ENCODE assay signal across 3 cellular contexts in the genomic region with DNA sequence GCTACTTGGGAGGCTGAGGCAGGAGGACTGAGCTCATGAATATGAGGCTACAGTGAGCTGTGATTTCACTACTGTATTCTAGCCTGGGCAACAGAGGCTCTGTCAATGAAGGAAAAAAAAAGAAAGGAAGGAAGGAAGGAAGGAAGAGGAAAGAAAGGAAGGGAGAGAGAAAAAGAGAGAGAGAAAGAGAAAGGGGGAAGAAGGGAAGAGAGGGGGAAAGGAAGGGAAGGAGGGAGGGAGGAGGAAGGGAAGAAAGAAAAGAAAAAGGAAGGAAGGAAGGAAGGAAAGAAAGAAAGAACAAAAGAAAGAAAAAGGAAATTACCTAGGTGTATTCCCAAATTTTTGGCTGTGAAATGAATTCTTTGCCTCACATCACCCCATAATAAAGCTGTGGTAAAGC.
TF ChIP-seq lines count a peak whose summit lies in the region.

No MANE protein-coding gene starts in this region.

TF ChIP-seq in HEK293, 187 proteins besides CTCF, POLR2A, EP300 and RAD21:
- TF ChIP-seq PRDM1 (tag by site-specific recombination; IDR thresholded peaks at IDR 0.05) (peak; percentile 59; the same call in 1 of the 2 replicates), SCRT2 (tag by site-specific recombination; IDR thresholded peaks at IDR 0.05) (no peak), ZNF423 (tag by site-specific recombination; IDR thresholded peaks at IDR 0.05) (no peak), ZNF157 (tag by site-specific recombination; IDR thresholded peaks at IDR 0.05) (no peak), ZFP3 (tag by site-specific recombination; IDR thresholded peaks at IDR 0.05; ENCODE audit: low read depth) (no peak), ZNF366 (tag by site-specific recombination; conservative IDR thresholded peaks at IDR 0.05) (peak; percentile 87), ZNF629 (tag by site-specific recombination; IDR thresholded peaks at IDR 0.05) (no peak)
TF ChIP-seq in HEK293: peak in this region for 2.

TF ChIP-seq in K562, 482 proteins besides CTCF, POLR2A, EP300 and RAD21:
- TF ChIP-seq PCBP1 (IDR thresholded peaks at IDR 0.05; ENCODE audit: low read depth, low read length, poor library complexity, severe bottlenecking) (no peak), STAT5B (CRISPR knock-in tag; IDR thresholded peaks at IDR 0.05) (no peak), NR2C2 (CRISPR knock-in tag; IDR thresholded peaks at IDR 0.05) (no peak), NR2C2 (tag; IDR thresholded peaks at IDR 0.05) (no peak)
- TF ChIP-seq, protein P1, sequence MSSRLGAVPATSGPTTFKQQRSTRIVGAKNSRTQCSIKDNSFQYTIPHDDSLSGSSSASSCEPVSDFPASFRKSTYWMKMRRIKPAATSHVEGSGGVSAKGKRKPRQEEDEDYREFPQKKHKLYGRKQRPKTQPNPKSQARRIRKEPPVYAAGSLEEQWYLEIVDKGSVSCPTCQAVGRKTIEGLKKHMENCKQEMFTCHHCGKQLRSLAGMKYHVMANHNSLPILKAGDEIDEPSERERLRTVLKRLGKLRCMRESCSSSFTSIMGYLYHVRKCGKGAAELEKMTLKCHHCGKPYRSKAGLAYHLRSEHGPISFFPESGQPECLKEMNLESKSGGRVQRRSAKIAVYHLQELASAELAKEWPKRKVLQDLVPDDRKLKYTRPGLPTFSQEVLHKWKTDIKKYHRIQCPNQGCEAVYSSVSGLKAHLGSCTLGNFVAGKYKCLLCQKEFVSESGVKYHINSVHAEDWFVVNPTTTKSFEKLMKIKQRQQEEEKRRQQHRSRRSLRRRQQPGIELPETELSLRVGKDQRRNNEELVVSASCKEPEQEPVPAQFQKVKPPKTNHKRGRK (tag; IDR thresholded peaks at IDR 0.05), result peak; percentile 71
- TF ChIP-seq, protein P2, sequence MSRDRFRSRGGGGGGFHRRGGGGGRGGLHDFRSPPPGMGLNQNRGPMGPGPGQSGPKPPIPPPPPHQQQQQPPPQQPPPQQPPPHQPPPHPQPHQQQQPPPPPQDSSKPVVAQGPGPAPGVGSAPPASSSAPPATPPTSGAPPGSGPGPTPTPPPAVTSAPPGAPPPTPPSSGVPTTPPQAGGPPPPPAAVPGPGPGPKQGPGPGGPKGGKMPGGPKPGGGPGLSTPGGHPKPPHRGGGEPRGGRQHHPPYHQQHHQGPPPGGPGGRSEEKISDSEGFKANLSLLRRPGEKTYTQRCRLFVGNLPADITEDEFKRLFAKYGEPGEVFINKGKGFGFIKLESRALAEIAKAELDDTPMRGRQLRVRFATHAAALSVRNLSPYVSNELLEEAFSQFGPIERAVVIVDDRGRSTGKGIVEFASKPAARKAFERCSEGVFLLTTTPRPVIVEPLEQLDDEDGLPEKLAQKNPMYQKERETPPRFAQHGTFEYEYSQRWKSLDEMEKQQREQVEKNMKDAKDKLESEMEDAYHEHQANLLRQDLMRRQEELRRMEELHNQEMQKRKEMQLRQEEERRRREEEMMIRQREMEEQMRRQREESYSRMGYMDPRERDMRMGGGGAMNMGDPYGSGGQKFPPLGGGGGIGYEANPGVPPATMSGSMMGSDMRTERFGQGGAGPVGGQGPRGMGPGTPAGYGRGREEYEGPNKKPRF (IDR thresholded peaks at IDR 0.05; ENCODE audit: low read depth, low read length), result no peak

TF ChIP-seq in HEK293T, 16 proteins besides CTCF, POLR2A, EP300 and RAD21:
- TF ChIP-seq NFRKB (IDR thresholded peaks at IDR 0.05) (no peak), BHLHE40 (IDR thresholded peaks at IDR 0.05; ENCODE audit: borderline replicate concordance) (no peak), FOXA1 (IDR thresholded peaks at IDR 0.05) (no peak), SUZ12 (IDR thresholded peaks at IDR 0.05) (no peak), FOXM1 (IDR thresholded peaks at IDR 0.05; ENCODE audit: borderline replicate concordance) (no peak)
